ENCODE assay signal across 13 cellular contexts in the genomic region with DNA sequence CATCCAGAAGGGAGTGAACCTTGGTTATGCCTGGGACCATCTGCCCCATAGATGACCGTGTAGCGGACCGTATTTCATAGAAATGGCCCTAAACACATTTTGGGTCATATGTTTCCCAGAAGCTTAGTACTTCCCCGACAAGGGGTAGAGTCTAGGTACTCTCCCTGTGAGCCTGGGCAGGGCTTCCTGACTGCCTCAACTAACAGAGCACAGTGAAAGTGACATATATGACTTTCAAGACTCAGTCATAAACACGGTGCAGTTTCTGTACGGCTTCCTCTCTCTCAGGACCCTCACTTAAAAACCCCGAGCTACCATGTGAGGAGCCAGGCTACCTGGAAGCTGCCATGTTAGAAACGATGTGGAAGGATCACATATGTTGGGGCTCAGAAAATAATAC. TPM values are rescaled to one million over a fixed set of nuclear protein-coding genes. Genes with fewer than 3 reads are reported as not detected.
DNase-seq lines count a peak whose midpoint lies in the region; ATAC-seq, FAIRE-seq and TF ChIP-seq lines count a peak whose summit lies in the region.
"Had no signal": no experiment of that assay in that cellular context is flagged by ENCODE, and none has a peak within 500 bp of the region (broad histone marks: within the 10 kb centered on the region; RNA-seq: fewer than 3 reads in every experiment).

No MANE protein-coding gene starts in this region.

- H4K8ac ChIP-seq in mesendoderm (ENCODE audit: low read depth, low read length): no peak overlapping the region

- no peak for TF ChIP-seq RAD21 in A549 (conservative IDR thresholded peaks at IDR 0.05 in 1 of 2, IDR thresholded peaks at IDR 0.05 in 1 of 2)

- POLR2A ChIA-PET in A549 (lab: Yijun Ruan, JAX): interaction anchor here (0.8 to 1.3 kb wide), 2 partner anchors 232 to 326 kb away, joined by 3 to 5 read pairs; a partner anchor contains a TSS

- CTCF ChIA-PET in A549 (lab: Yijun Ruan, JAX): interaction anchor here (0.6 to 13.0 kb wide), 58 partner anchors 9 to 1164 kb away, joined by 3 to 275 read pairs (median 4); no protein-coding TSS in a partner anchor

- H3K79me1 ChIP-seq in mesendoderm (ENCODE audit: low read length): no peaks in the 10 kb centered on the region

- peak overlapping the region; percentile 58; the same call in 2 of the 3 replicates for H3K4me2 ChIP-seq in A549
- no peak overlapping the region for H3K4me2 ChIP-seq in mesendoderm (ENCODE audit: low read length)

- no peak overlapping the region for H3K56ac ChIP-seq in mesendoderm (ENCODE audit: low read length)

- H4K5ac ChIP-seq in mesendoderm (ENCODE audit: low read length): no peak overlapping the region

- H3K4me1 ChIP-seq in A549 (peaks cover under 1% of the 10 kb centered on the region; the same call in 2 of the 3 replicates), BE2C (no peaks in the 10 kb centered on the region; the same call in 1 of the 2 replicates), mesendoderm (ENCODE audit: control insufficient read depth, low read depth, low read length) (no peaks in the 10 kb centered on the region)
- H3K4me1 ChIP-seq: tibial nerve had no signal

- no peak overlapping the region for H3K18ac ChIP-seq in mesendoderm (ENCODE audit: low read length)

- H3K4me3 ChIP-seq in A549: no peak overlapping the region
- no peak overlapping the region for H3K4me3 ChIP-seq in BE2C (ENCODE audit: low read depth, low read length)
- no peak overlapping the region for H3K4me3 ChIP-seq in mesendoderm (ENCODE audit: low read length)
- H3K4me3 ChIP-seq: heart right ventricle, tibial nerve had no signal

- TF ChIP-seq EP300 in A549 (IDR thresholded peaks at IDR 0.05): no peak

- H3K9me3 ChIP-seq in A549 (no peaks in the 10 kb centered on the region), BE2C (no peaks in the 10 kb centered on the region)
- H3K9me3 ChIP-seq: heart right ventricle, tibial nerve had no signal

- TF ChIP-seq CTCF in A549 (IDR thresholded peaks at IDR 0.05) (no peak), BE2C (IDR thresholded peaks at IDR 0.05; ENCODE audit: low read depth, low read length) (no peak)

- WGBS in A549 (ENCODE audit: missing lambda C conversion rate): 69% methylated on average over 8 of the region's 8 CpGs
- no CpG with 5 or more reads among the region's 8 CpGs for WGBS in mesendoderm (ENCODE audit: extremely low coverage, insufficient coverage, low lambda C conversion rate)

- DNase-seq in A549 (ENCODE audit: low read depth in 1 of 2, low spot score in 1 of 2) (no peak), ureter (ENCODE audit: low spot score) (no peak), BE2C (no peak), mesendoderm (no peak)

- no peak overlapping the region for H2BK120ac ChIP-seq in mesendoderm (ENCODE audit: low read depth, low read length)

- H3K79me2 ChIP-seq in mesendoderm (ENCODE audit: control insufficient read depth, insufficient read depth, low read length): no peaks in the 10 kb centered on the region

- H3K27me3 ChIP-seq in BE2C (no peaks in the 10 kb centered on the region), mesendoderm (ENCODE audit: insufficient read depth, low read length, poor library complexity) (no peaks in the 10 kb centered on the region)
- H3K27me3 ChIP-seq: heart right ventricle, tibial nerve had no signal

- no peak overlapping the region; a peak in 2 of 6 replicates for H3K27ac ChIP-seq in A549
- no peak overlapping the region for H3K27ac ChIP-seq in mesendoderm (ENCODE audit: low read depth, low read length)
- H3K27ac ChIP-seq: heart right ventricle, tibial nerve had no signal

- no peak overlapping the region for H3K4ac ChIP-seq in mesendoderm (ENCODE audit: low read depth, low read length)

- no peak for FAIRE-seq in A549 (lab: Jason Lieb, UNC)

- H2BK15ac ChIP-seq in mesendoderm (replicated peaks; ENCODE audit: low read depth): no peak overlapping the region

- no peak overlapping the region for H2AK5ac ChIP-seq in mesendoderm (ENCODE audit: low read length)

- H3K36me3 ChIP-seq in BE2C (no peaks in the 10 kb centered on the region), mesendoderm (ENCODE audit: control insufficient read depth, insufficient read depth, low read length) (no peaks in the 10 kb centered on the region)
- H3K36me3 ChIP-seq: heart right ventricle, tibial nerve had no signal

- no peak overlapping the region for H2BK5ac ChIP-seq in mesendoderm (ENCODE audit: low read length)

- ATAC-seq in A549 (peak; percentile 5 to 25; a peak in 3 of 6 replicates), GM18909 (IDR thresholded peaks at IDR 0.05; ENCODE audit: poor library complexity, unreplicated experiment) (peak; percentile 40), HG02571 (IDR thresholded peaks at IDR 0.05; ENCODE audit: unreplicated experiment) (peak; percentile 48), HG03520 (IDR thresholded peaks at IDR 0.05; ENCODE audit: unreplicated experiment) (peak; percentile 61), GM21423 (IDR thresholded peaks at IDR 0.05; ENCODE audit: unreplicated experiment) (no peak)

- H3K9ac ChIP-seq in mesendoderm (ENCODE audit: low read length): no peak overlapping the region

- H3K23ac ChIP-seq in mesendoderm (ENCODE audit: low read length): no peak overlapping the region

- no peak for TF ChIP-seq POLR2A in A549 (IDR thresholded peaks at IDR 0.05; ENCODE audit: low read length)

TF ChIP-seq in A549, 52 proteins besides CTCF, POLR2A, EP300 and RAD21:
- TF ChIP-seq FOXS1 (CRISPR knock-in tag; IDR thresholded peaks at IDR 0.05): no peak
- no peak for TF ChIP-seq BHLHE40 (IDR thresholded peaks at IDR 0.05; ENCODE audit: low read depth, low read length)
- TF ChIP-seq MYC (IDR thresholded peaks at IDR 0.05; ENCODE audit: borderline replicate concordance, low read length): no peak
- no peak for TF ChIP-seq RNF2 (IDR thresholded peaks at IDR 0.05; ENCODE audit: borderline replicate concordance, low read depth)
- no peak for TF ChIP-seq NR3C1 (IDR thresholded peaks at IDR 0.05)
- no peak for TF ChIP-seq CHD2 (IDR thresholded peaks at IDR 0.05; ENCODE audit: low read length, partially characterized antibody)
- TF ChIP-seq ZFP36 (IDR thresholded peaks at IDR 0.05; ENCODE audit: borderline replicate concordance, partially characterized antibody): no peak
- TF ChIP-seq SREBF2 (IDR thresholded peaks at IDR 0.05): no peak
- no peak for TF ChIP-seq CEBPB (IDR thresholded peaks at IDR 0.05)
- no peak for TF ChIP-seq TFCP2L1 (CRISPR knock-in tag; IDR thresholded peaks at IDR 0.05)
- no peak for TF ChIP-seq RCOR1 (IDR thresholded peaks at IDR 0.05; ENCODE audit: low read depth, low read length)

RNA-seq across cellular contexts. Expression of a gene that starts 20.9 kb away (rescaled TPM):
- polyA plus RNA-seq in A549 (2011; rRNA removed) (not detected in 2 replicates), A549 (2017; fragmentation: RNase III; extraction: RNeasy Plus Mini Kit Qiagen cat#74134 plus additional on column Dnase treatment) (not detected in 3 replicates)
- polyA plus RNA-seq in A549 (2012; cell fraction: cytosol; rRNA removed): not detected in 2 replicates
- not detected in 2 replicates for polyA plus RNA-seq in A549 (2012; cell fraction: nucleus; rRNA removed)
- polyA minus RNA-seq in A549 (2011; rRNA and poly(A)+ RNA removed): not detected in 2 replicates
- total RNA-seq in ureter: not detected
- polyA plus RNA-seq in BE2C (2012; ENCODE audit: insufficient read depth, insufficient read length, low read depth): not detected
- polyA plus RNA-seq in mesendoderm (2013, experiment 1 of 2): not detected
- polyA plus RNA-seq in mesendoderm (2013, experiment 2 of 2): not detected
- total RNA-seq: activated naive CD8-positive, alpha-beta T cell treated with anti-CD3 and anti-CD28 coated beads, Interleukin-2, amount 10 ng/mL, durations not matched to agents 7 days and 5 days; heart right ventricle; left cardiac atrium; pulmonary artery endothelial cell; tibial nerve had no signal
- polyA plus RNA-seq: heart right ventricle had no signal
